17 cellular contexts compared by ENCODE assay signal in genomic region chrX:79096339-79096638, GRCh38. TPM values are rescaled to one million over a fixed set of nuclear protein-coding genes. Genes with fewer than 3 reads are reported as not detected.
DNase-seq lines count a peak whose midpoint lies in the region; ATAC-seq and TF ChIP-seq lines count a peak whose summit lies in the region.
"Had no signal": no experiment of that assay in that cellular context is flagged by ENCODE, and none has a peak within 500 bp of the region (broad histone marks: within the 10 kb centered on the region; RNA-seq: fewer than 3 reads in every experiment).

No MANE protein-coding gene starts in this region.

- peaks cover 3% of the 10 kb centered on the region for H3K9me3 Mint-ChIP-seq in CD8-positive, alpha-beta T cell
- H3K9me3 Mint-ChIP-seq in GM23338 (no peaks in the 10 kb centered on the region; the same call in 2 of the 3 replicates), natural killer cell (no peaks in the 10 kb centered on the region)
- peaks cover 7% of the 10 kb centered on the region for H3K9me3 Mint-ChIP-seq in activated CD8-positive, alpha-beta T cell treated with anti-CD3 and anti-CD28 coated beads, Interleukin-2, amount 10 ng/mL, durations not matched to agents 7 days and 5 days (ENCODE audit: insufficient read depth)

- no peaks in the 10 kb centered on the region for H3K27me3 ChIP-seq in CD8-positive, alpha-beta T cell (ENCODE audit: insufficient read depth, low read length)
- H3K27me3 ChIP-seq in GM23338 (ENCODE audit: insufficient read depth), result no peaks in the 10 kb centered on the region
- H3K27me3 ChIP-seq: colonic mucosa, upper lobe of left lung had no signal

- H3K27ac Mint-ChIP-seq in CD8-positive, alpha-beta T cell, result peak overlapping the region; percentile 91
- no peak overlapping the region for H3K27ac Mint-ChIP-seq in GM23338
- H3K27ac Mint-ChIP-seq in activated CD8-positive, alpha-beta T cell treated with anti-CD3 and anti-CD28 coated beads, Interleukin-2, amount 10 ng/mL, durations not matched to agents 7 days and 5 days, result peak overlapping the region; percentile 90
- H3K27ac Mint-ChIP-seq in natural killer cell, result peak overlapping the region; percentile 81 to 88
- H3K27ac Mint-ChIP-seq: progenitor cell of endocrine pancreas had no signal

- peak overlapping the region; percentile 62 for H3K4me3 Mint-ChIP-seq in CD8-positive, alpha-beta T cell
- H3K4me3 Mint-ChIP-seq in GM23338 (no peak overlapping the region), natural killer cell (peak overlapping the region; percentile 59)
- peak overlapping the region; percentile 60 for H3K4me3 Mint-ChIP-seq in activated CD8-positive, alpha-beta T cell treated with anti-CD3 and anti-CD28 coated beads, Interleukin-2, amount 10 ng/mL, durations not matched to agents 7 days and 5 days

- intact Hi-C loops in CD8-positive, alpha-beta T cell (cut with DNase I, micrococcal nuclease), result loop anchor here (2.0 to 5.0 kb wide), 3 partner anchors 15 to 171 kb away; no protein-coding TSS in a partner anchor
- intact Hi-C loops in natural killer cell (cut with micrococcal nuclease), result no loop called here

- peak overlapping the region; percentile 55 for H3K27ac ChIP-seq in CD8-positive, alpha-beta T cell (ENCODE audit: low read depth, low read length)
- H3K27ac ChIP-seq in GM23338 (ENCODE audit: low read depth), result no peak overlapping the region
- H3K27ac ChIP-seq: colonic mucosa, HL-60, RWPE1 had no signal

- H3F3A ChIP-seq in GM23338 (replicated peaks; ENCODE audit: low read depth), result no peaks in the 10 kb centered on the region

- peaks cover 63% of the 10 kb centered on the region for H3K4me1 Mint-ChIP-seq in CD8-positive, alpha-beta T cell (ENCODE audit: low read depth)
- H3K4me1 Mint-ChIP-seq in GM23338 (no peaks in the 10 kb centered on the region), natural killer cell (peaks cover 26 to 33% of the 10 kb centered on the region in 2 donors)
- peaks cover 69% of the 10 kb centered on the region for H3K4me1 Mint-ChIP-seq in activated CD8-positive, alpha-beta T cell treated with anti-CD3 and anti-CD28 coated beads, Interleukin-2, amount 10 ng/mL, durations not matched to agents 7 days and 5 days (ENCODE audit: low read depth)

- no peaks in the 10 kb centered on the region for H3K9me3 ChIP-seq in CD8-positive, alpha-beta T cell (ENCODE audit: low read length)
- H3K9me3 ChIP-seq: colonic mucosa, upper lobe of left lung had no signal

- POLR2A ChIA-PET in CD8-positive, alpha-beta T cell (lab: Charles Lee), result interaction anchor here (1.2 to 1.7 kb wide), 2 partner anchors 11 to 50 kb away, joined by 3 to 6 read pairs; no protein-coding TSS in a partner anchor
- POLR2A ChIA-PET in activated CD8-positive, alpha-beta T cell treated with anti-CD3 and anti-CD28 coated beads, Interleukin-2, amount 10 ng/mL, durations not matched to agents 7 days and 5 days (lab: Charles Lee), result interaction anchor here (1.2 to 2.1 kb wide), 3 partner anchors 12 to 50 kb away, joined by 5 to 18 read pairs (median 6); no protein-coding TSS in a partner anchor

- no peak overlapping the region for H3K4me3 ChIP-seq in CD8-positive, alpha-beta T cell (ENCODE audit: low read depth, low read length)
- no peak overlapping the region for H3K4me3 ChIP-seq in GM23338
- H3K4me3 ChIP-seq: colonic mucosa, upper lobe of left lung had no signal

- no peaks in the 10 kb centered on the region for H3K9me2 ChIP-seq in GM23338 (ENCODE audit: insufficient read depth)

- peak in 1 of 7 experiments; percentile 14 for DNase-seq in CD8-positive, alpha-beta T cell
- DNase-seq in GM23338 (ENCODE audit: low spot score) (no peak), natural killer cell (no peak), NCI-H2196 (lab: John Stamatoyannopoulos, UW; ENCODE audit: unreplicated experiment) (no peak), occipital lobe (lab: John Stamatoyannopoulos, UW) (no peak), cerebellar nuclear complex (lab: John Stamatoyannopoulos, UW) (no peak)
- DNase-seq in activated CD8-positive, alpha-beta T cell treated with anti-CD3 and anti-CD28 coated beads, Interleukin-2, amount 10 ng/mL, durations not matched to agents 7 days and 5 days, result peak; percentile 28
- DNase-seq: C1 segment of cervical spinal cord, colonic mucosa, DMS79 treated with DMSO at 0.1 percent for 48 hours, NCI-H187 treated with DMSO at 0.1 percent for 48 hours, NCI-H69, upper lobe of left lung had no signal

- no peak for TF ChIP-seq CTCF in CD8-positive, alpha-beta T cell (IDR thresholded peaks at IDR 0.05)
- no peak for TF ChIP-seq CTCF in GM23338 (conservative IDR thresholded peaks at IDR 0.05; ENCODE audit: low read depth in 2 of 2)
- no peak for TF ChIP-seq CTCF in natural killer cell (IDR thresholded peaks at IDR 0.05)

- no peaks in the 10 kb centered on the region for H3K27me3 Mint-ChIP-seq in CD8-positive, alpha-beta T cell (ENCODE audit: low read depth)
- H3K27me3 Mint-ChIP-seq in GM23338 (ENCODE audit: insufficient read depth, low read depth, poor library complexity), result no peaks in the 10 kb centered on the region
- no peaks in the 10 kb centered on the region for H3K27me3 Mint-ChIP-seq in activated CD8-positive, alpha-beta T cell treated with anti-CD3 and anti-CD28 coated beads, Interleukin-2, amount 10 ng/mL, durations not matched to agents 7 days and 5 days (ENCODE audit: low read depth)
- peaks cover 0 to 9% of the 10 kb centered on the region in 2 donors for H3K27me3 Mint-ChIP-seq in natural killer cell (ENCODE audit: low read depth in 2 of 2)
- H3K27me3 Mint-ChIP-seq: progenitor cell of endocrine pancreas had no signal

- H4K20me1 ChIP-seq in GM23338 (replicated peaks; ENCODE audit: insufficient read depth), result no peaks in the 10 kb centered on the region

- no peaks in the 10 kb centered on the region for H3K36me3 Mint-ChIP-seq in CD8-positive, alpha-beta T cell
- H3K36me3 Mint-ChIP-seq in GM23338 (ENCODE audit: low read depth), result no peaks in the 10 kb centered on the region
- H3K36me3 Mint-ChIP-seq in activated CD8-positive, alpha-beta T cell treated with anti-CD3 and anti-CD28 coated beads, Interleukin-2, amount 10 ng/mL, durations not matched to agents 7 days and 5 days (ENCODE audit: low read depth), result peaks cover 27% of the 10 kb centered on the region
- H3K36me3 Mint-ChIP-seq in natural killer cell, result no peaks in the 10 kb centered on the region

- CTCF ChIA-PET in CD8-positive, alpha-beta T cell (lab: Charles Lee), result interaction anchor here (1.2 to 1.7 kb wide), 3 partner anchors 11 to 174 kb away, joined by 3 to 4 read pairs (median 4); no protein-coding TSS in a partner anchor
- CTCF ChIA-PET in activated CD8-positive, alpha-beta T cell treated with anti-CD3 and anti-CD28 coated beads, Interleukin-2, amount 10 ng/mL, durations not matched to agents 7 days and 5 days (lab: Charles Lee), result interaction anchor here (0.8 to 1.7 kb wide), 3 partner anchors 14 to 52 kb away, joined by 3 to 11 read pairs (median 3); partner anchors contain the start of gene GPR174

- peak overlapping the region; percentile 69; the same call in 1 of the 2 replicates for H2AFZ ChIP-seq in GM23338

- no peak overlapping the region for H3K4me2 ChIP-seq in GM23338

- no peaks in the 10 kb centered on the region for H3K79me2 ChIP-seq in GM23338 (replicated peaks; ENCODE audit: insufficient read depth)

- H3K4me1 ChIP-seq in CD8-positive, alpha-beta T cell (ENCODE audit: insufficient read depth, low read length), result peaks cover 32% of the 10 kb centered on the region
- no peaks in the 10 kb centered on the region for H3K4me1 ChIP-seq in GM23338 (ENCODE audit: insufficient read depth)
- H3K4me1 ChIP-seq: colonic mucosa, upper lobe of left lung had no signal

- peak; percentile 61 for ATAC-seq in CD8-positive, alpha-beta T cell
- ATAC-seq in GM23338 (no peak), natural killer cell (peak; percentile 71 to 83 (median 83)), HG03108 (IDR thresholded peaks at IDR 0.05; ENCODE audit: unreplicated experiment) (no peak)
- peak; percentile 72 for ATAC-seq in activated CD8-positive, alpha-beta T cell treated with anti-CD3 and anti-CD28 coated beads, Interleukin-2, amount 10 ng/mL, durations not matched to agents 7 days and 5 days

- H3K36me3 ChIP-seq in CD8-positive, alpha-beta T cell (ENCODE audit: insufficient read depth, low read length), result no peaks in the 10 kb centered on the region
- no peaks in the 10 kb centered on the region for H3K36me3 ChIP-seq in GM23338 (ENCODE audit: insufficient read depth)
- H3K36me3 ChIP-seq: colonic mucosa, upper lobe of left lung had no signal

TF ChIP-seq in GM23338, 12 proteins besides CTCF, POLR2A, EP300 and RAD21 (continues in another document):
- TF ChIP-seq POLR2AphosphoS5 (IDR thresholded peaks at IDR 0.05; ENCODE audit: low read depth) (no peak), ZNF114 (CRISPR knock-in tag; IDR thresholded peaks at IDR 0.05) (no peak), EZH2 (IDR thresholded peaks at IDR 0.05; ENCODE audit: low read depth, unreplicated experiment) (no peak), ETS1 (IDR thresholded peaks at IDR 0.05) (no peak), EZH2phosphoT487 (IDR thresholded peaks at IDR 0.05; ENCODE audit: unreplicated experiment) (no peak), CREB1 (CRISPR knock-in tag; IDR thresholded peaks at IDR 0.05; ENCODE audit: low read depth) (no peak)

RNA-seq across cellular contexts. Expression of gene GPR174, which starts 48.2 kb away (rescaled TPM):
- total RNA-seq in CD8-positive, alpha-beta T cell, result 10 to 100 TPM; 34.9 to 36.5 TPM
- not detected in 2 replicates for total RNA-seq in GM23338 (2014; rRNA removed; shearing (Covaris generic))
- not detected in 2 replicates for polyA plus RNA-seq in GM23338 (2016; fragmentation: Nextera tagmentation; extraction: Ambion mirVana)
- 10 to 100 TPM; 19.8 to 20.0 TPM for total RNA-seq in activated CD8-positive, alpha-beta T cell treated with anti-CD3 and anti-CD28 coated beads, Interleukin-2, amount 10 ng/mL, durations not matched to agents 7 days and 5 days
- total RNA-seq in natural killer cell (10 to 100 TPM; 39.2 to 58.2 (median 51.4) TPM), occipital lobe (not detected)
- total RNA-seq: progenitor cell of endocrine pancreas had no signal

Comparison
In these comparisons a context has a peak if more than half of its experiments do, and no peak if none do; other contexts are left out.
1. ATAC-seq: peak in CD8-positive, alpha-beta T cell (single experiment), activated CD8-positive, alpha-beta T cell treated with anti-CD3 and anti-CD28 coated beads, Interleukin-2, amount 10 ng/mL, durations not matched to agents 7 days and 5 days (single experiment) and natural killer cell (3 of 3); none in GM23338 (single experiment) and HG03108 (single experiment).
2. RNA of gene GPR174, which starts 48.2 kb away (total RNA-seq): 39.2 to 58.2 TPM in natural killer cell, 34.9 to 36.5 TPM in CD8-positive, alpha-beta T cell and 19.8 to 20.0 TPM in activated CD8-positive, alpha-beta T cell treated with anti-CD3 and anti-CD28 coated beads, Interleukin-2, amount 10 ng/mL, durations not matched to agents 7 days and 5 days; not detected in GM23338 and not detected in occipital lobe (single experiment); every median in the first group is over 10 times any median in the second.